17 cellular contexts compared by ENCODE assay signal in the genomic region with DNA sequence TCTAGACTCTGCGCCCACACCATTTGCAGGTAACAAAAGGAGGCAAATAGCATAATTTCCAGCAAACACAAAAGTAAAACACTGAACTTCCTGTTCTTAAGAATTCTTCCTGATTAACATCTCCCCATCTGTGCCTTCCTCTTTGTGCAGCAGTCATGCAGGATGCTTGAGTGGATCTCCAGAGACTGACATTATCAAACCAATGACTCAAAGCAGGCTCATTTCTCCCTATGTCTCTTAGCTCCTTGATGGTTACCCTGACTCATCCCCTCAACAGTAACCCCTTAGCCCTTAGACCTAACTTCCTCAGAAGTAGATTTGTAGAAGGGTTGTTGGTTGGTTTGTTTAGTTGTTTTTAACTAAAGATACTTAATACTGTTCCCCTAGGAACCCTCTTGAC.
DNase-seq lines count a peak whose midpoint lies in the region; ATAC-seq and TF ChIP-seq lines count a peak whose summit lies in the region.
"Had no signal": no experiment of that assay in that cellular context is flagged by ENCODE, and none has a peak within 500 bp of the region (broad histone marks: within the 10 kb centered on the region; RNA-seq: fewer than 3 reads in every experiment).

No MANE protein-coding gene starts in this region.

- H3K9me2 ChIP-seq in GM23248 (ENCODE audit: insufficient read depth) (no peaks in the 10 kb centered on the region), PC-3 (replicated peaks; ENCODE audit: low read length) (no peaks in the 10 kb centered on the region)

- no TSS peak for BruUV-seq in PC-3 (replicated peaks; lab: Mats Ljungman, UMichigan)

- WGBS in GM23248 (ENCODE audit: low coverage in 1 of 2, low lambda C conversion rate in 2 of 2, missing lambda C conversion rate in 2 of 2), 2 experiments = 76 to 86% methylated on average over 1 of the region's 1 CpG

- H3K4me1 ChIP-seq in GM23248 (ENCODE audit: insufficient read depth) = no peaks in the 10 kb centered on the region
- 0 out of 2 replicates have a peak, but pooled peaks cover 6% of the 10 kb centered on the region for H3K4me1 ChIP-seq in PC-3 (ENCODE audit: insufficient read depth, low read length)
- H3K4me1 ChIP-seq in foreskin keratinocyte = no peaks in the 10 kb centered on the region
- H3K4me1 ChIP-seq: testis had no signal

- POLR2A ChIA-PET in PC-3 (lab: Charles Lee; ENCODE audit: unreplicated experiment) = interaction anchor here (0.6 kb wide), 1 partner anchor 238 kb away, joined by 3 read pairs; no protein-coding TSS in a partner anchor

- no peak for ATAC-seq in PC-3
- peak; percentile 85 for ATAC-seq in foreskin keratinocyte
- no peak for ATAC-seq in HG03378 (IDR thresholded peaks at IDR 0.05; ENCODE audit: unreplicated experiment)
- ATAC-seq: activated T-helper 17 cell treated with anti-CD3 and anti-CD28 coated beads, Interleukin-2, amount 50 U/mL, for 72 hours; GM12878; right cardiac atrium had no signal

- H3F3A ChIP-seq in GM23248 (ENCODE audit: insufficient read depth) (no peaks in the 10 kb centered on the region), PC-3 (ENCODE audit: low read length, unreplicated experiment) (no peaks in the 10 kb centered on the region)

- H3K9me3 ChIP-seq in GM23248 (ENCODE audit: low read depth) (no peaks in the 10 kb centered on the region), PC-3 (ENCODE audit: low read length) (no peaks in the 10 kb centered on the region)
- H3K9me3 ChIP-seq: neutrophil, testis had no signal

- H2AFZ ChIP-seq in GM23248 (no peak overlapping the region), PC-3 (ENCODE audit: low read length) (no peak overlapping the region)

- CTCF ChIA-PET in PC-3 (lab: Charles Lee) = no interaction called here

- H3K27me3 ChIP-seq in GM23248 (replicated peaks; ENCODE audit: insufficient read depth) (no peaks in the 10 kb centered on the region), PC-3 (ENCODE audit: low read length) (peaks cover 30% of the 10 kb centered on the region), foreskin keratinocyte (no peaks in the 10 kb centered on the region)
- H3K27me3 ChIP-seq: testis had no signal

- H3K9ac ChIP-seq in GM23248 (no peak overlapping the region), PC-3 (ENCODE audit: low read length) (no peak overlapping the region)

- H3K36me3 ChIP-seq in GM23248 (ENCODE audit: low read depth) = no peaks in the 10 kb centered on the region
- H3K36me3 ChIP-seq in PC-3 (ENCODE audit: low read depth, low read length) = no peaks in the 10 kb centered on the region
- H3K36me3 ChIP-seq: neutrophil had no signal

- no peak overlapping the region for H3K4me2 ChIP-seq in GM23248 (ENCODE audit: unreplicated experiment)
- H3K4me2 ChIP-seq in PC-3 (ENCODE audit: low read length) = no peak overlapping the region

- DNase-seq in COLO829 (ENCODE audit: low spot score) (peak; percentile 35), GM23248 (peak; percentile 9), PC-3 (peak; percentile 63), foreskin keratinocyte (peak; percentile 6 to 45), mucosa of gallbladder (ENCODE audit: low spot score) (no peak), DMS79 treated with DMSO at 0.1 percent for 48 hours (lab: John Stamatoyannopoulos, UW) (no peak)
- DNase-seq: activated CD4-positive, alpha-beta memory T cell treated with anti-CD3 and anti-CD28 coated beads, Interleukin-2, amount 10 ng/mL, durations not matched to agents 7 days and 5 days; amygdala; NCI-H1105 treated with DMSO at 0.1 percent for 48 hours; right cardiac atrium; stimulated activated CD4-positive, alpha-beta T cell treated with anti-CD3 and anti-CD28 coated beads, Interleukin-2, amount 100 ng/mL, for 24 hours; testis had no signal

- TF ChIP-seq CTCF in PC-3 (conservative IDR thresholded peaks at IDR 0.05; ENCODE audit: low read depth, low read length) = no peak
- no peak for TF ChIP-seq CTCF in foreskin keratinocyte (conservative IDR thresholded peaks at IDR 0.05)

- in situ Hi-C loops in GM23248 (cut with MboI) = no loop called here

- H3K27ac ChIP-seq in GM23248 (no peak overlapping the region), PC-3 (ENCODE audit: low read length) (no peak overlapping the region), foreskin keratinocyte (no peak overlapping the region)
- H3K27ac ChIP-seq: C4-2B, neutrophil, testis had no signal

- H3K79me2 ChIP-seq in GM23248 (ENCODE audit: insufficient read depth) (no peaks in the 10 kb centered on the region), PC-3 (ENCODE audit: low read length) (no peaks in the 10 kb centered on the region)

- H3K4me3 ChIP-seq in GM23248 = no peak overlapping the region
- no peak overlapping the region for H3K4me3 ChIP-seq in PC-3 (ENCODE audit: low read length)
- H3K4me3 ChIP-seq: GM12878, testis had no signal

- H4K20me1 ChIP-seq in GM23248 (ENCODE audit: insufficient read depth) = no peaks in the 10 kb centered on the region
- H4K20me1 ChIP-seq in PC-3 (ENCODE audit: low read length) = no peaks in the 10 kb centered on the region

- intact Hi-C loops in PC-3 (cut with micrococcal nuclease) = no loop called here

Comparison
In these comparisons a context has a peak if more than half of its experiments do, and no peak if none do; other contexts are left out.
1. DNase-seq: peak in COLO829 (single experiment), GM23248 (single experiment), PC-3 (single experiment) and foreskin keratinocyte (2 of 2); none in mucosa of gallbladder (single experiment) and DMS79 treated with DMSO at 0.1 percent for 48 hours (single experiment).